Comparison of ENCODE assay signal across 1 cellular context in genomic region chrX:283115-283845, GRCh38.
TF ChIP-seq lines count a peak whose summit lies in the region.

No MANE protein-coding gene starts in this region.

TF ChIP-seq in K562, 482 proteins besides CTCF, POLR2A, EP300 and RAD21 (continued from another document):
- TF ChIP-seq, protein P1, sequence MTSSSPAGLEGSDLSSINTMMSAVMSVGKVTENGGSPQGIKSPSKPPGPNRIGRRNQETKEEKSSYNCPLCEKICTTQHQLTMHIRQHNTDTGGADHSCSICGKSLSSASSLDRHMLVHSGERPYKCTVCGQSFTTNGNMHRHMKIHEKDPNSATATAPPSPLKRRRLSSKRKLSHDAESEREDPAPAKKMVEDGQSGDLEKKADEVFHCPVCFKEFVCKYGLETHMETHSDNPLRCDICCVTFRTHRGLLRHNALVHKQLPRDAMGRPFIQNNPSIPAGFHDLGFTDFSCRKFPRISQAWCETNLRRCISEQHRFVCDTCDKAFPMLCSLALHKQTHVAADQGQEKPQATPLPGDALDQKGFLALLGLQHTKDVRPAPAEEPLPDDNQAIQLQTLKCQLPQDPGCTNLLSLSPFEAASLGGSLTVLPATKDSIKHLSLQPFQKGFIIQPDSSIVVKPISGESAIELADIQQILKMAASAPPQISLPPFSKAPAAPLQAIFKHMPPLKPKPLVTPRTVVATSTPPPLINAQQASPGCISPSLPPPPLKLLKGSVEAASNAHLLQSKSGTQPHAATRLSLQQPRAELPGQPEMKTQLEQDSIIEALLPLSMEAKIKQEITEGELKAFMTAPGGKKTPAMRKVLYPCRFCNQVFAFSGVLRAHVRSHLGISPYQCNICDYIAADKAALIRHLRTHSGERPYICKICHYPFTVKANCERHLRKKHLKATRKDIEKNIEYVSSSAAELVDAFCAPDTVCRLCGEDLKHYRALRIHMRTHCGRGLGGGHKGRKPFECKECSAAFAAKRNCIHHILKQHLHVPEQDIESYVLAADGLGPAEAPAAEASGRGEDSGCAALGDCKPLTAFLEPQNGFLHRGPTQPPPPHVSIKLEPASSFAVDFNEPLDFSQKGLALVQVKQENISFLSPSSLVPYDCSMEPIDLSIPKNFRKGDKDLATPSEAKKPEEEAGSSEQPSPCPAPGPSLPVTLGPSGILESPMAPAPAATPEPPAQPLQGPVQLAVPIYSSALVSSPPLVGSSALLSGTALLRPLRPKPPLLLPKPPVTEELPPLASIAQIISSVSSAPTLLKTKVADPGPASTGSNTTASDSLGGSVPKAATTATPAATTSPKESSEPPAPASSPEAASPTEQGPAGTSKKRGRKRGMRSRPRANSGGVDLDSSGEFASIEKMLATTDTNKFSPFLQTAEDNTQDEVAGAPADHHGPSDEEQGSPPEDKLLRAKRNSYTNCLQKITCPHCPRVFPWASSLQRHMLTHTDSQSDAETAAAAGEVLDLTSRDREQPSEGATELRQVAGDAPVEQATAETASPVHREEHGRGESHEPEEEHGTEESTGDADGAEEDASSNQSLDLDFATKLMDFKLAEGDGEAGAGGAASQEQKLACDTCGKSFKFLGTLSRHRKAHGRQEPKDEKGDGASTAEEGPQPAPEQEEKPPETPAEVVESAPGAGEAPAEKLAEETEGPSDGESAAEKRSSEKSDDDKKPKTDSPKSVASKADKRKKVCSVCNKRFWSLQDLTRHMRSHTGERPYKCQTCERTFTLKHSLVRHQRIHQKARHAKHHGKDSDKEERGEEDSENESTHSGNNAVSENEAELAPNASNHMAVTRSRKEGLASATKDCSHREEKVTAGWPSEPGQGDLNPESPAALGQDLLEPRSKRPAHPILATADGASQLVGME (CRISPR knock-in tag; IDR thresholded peaks at IDR 0.05), result no peak
- TF ChIP-seq SRSF9 (IDR thresholded peaks at IDR 0.05; ENCODE audit: borderline replicate concordance, low read depth, low read length) (no peak), MCM7 (IDR thresholded peaks at IDR 0.05) (no peak), XRCC3 (IDR thresholded peaks at IDR 0.05) (no peak), VEZF1 (CRISPR knock-in tag; IDR thresholded peaks at IDR 0.05) (peak; percentile 42; the same call in 1 of the 2 replicates), JUND (IDR thresholded peaks at IDR 0.05; ENCODE audit: borderline replicate concordance, low read depth, low read length) (peak; percentile 50), JUND (tag; IDR thresholded peaks at IDR 0.05; ENCODE audit: borderline replicate concordance, low read depth, low read length) (no peak; the same call in 2 of the 3 replicates), EWSR1 (IDR thresholded peaks at IDR 0.05; ENCODE audit: borderline replicate concordance, low read depth, partially characterized antibody) (no peak)
- TF ChIP-seq, protein P2, sequence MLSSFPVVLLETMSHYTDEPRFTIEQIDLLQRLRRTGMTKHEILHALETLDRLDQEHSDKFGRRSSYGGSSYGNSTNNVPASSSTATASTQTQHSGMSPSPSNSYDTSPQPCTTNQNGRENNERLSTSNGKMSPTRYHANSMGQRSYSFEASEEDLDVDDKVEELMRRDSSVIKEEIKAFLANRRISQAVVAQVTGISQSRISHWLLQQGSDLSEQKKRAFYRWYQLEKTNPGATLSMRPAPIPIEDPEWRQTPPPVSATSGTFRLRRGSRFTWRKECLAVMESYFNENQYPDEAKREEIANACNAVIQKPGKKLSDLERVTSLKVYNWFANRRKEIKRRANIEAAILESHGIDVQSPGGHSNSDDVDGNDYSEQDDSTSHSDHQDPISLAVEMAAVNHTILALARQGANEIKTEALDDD (IDR thresholded peaks at IDR 0.05), result no peak
- TF ChIP-seq, protein P3, sequence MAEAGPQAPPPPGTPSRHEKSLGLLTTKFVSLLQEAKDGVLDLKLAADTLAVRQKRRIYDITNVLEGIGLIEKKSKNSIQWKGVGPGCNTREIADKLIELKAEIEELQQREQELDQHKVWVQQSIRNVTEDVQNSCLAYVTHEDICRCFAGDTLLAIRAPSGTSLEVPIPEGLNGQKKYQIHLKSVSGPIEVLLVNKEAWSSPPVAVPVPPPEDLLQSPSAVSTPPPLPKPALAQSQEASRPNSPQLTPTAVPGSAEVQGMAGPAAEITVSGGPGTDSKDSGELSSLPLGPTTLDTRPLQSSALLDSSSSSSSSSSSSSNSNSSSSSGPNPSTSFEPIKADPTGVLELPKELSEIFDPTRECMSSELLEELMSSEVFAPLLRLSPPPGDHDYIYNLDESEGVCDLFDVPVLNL (CRISPR knock-in tag; IDR thresholded peaks at IDR 0.05; ENCODE audit: low read depth), result peak; percentile 90
- TF ChIP-seq, protein P4, sequence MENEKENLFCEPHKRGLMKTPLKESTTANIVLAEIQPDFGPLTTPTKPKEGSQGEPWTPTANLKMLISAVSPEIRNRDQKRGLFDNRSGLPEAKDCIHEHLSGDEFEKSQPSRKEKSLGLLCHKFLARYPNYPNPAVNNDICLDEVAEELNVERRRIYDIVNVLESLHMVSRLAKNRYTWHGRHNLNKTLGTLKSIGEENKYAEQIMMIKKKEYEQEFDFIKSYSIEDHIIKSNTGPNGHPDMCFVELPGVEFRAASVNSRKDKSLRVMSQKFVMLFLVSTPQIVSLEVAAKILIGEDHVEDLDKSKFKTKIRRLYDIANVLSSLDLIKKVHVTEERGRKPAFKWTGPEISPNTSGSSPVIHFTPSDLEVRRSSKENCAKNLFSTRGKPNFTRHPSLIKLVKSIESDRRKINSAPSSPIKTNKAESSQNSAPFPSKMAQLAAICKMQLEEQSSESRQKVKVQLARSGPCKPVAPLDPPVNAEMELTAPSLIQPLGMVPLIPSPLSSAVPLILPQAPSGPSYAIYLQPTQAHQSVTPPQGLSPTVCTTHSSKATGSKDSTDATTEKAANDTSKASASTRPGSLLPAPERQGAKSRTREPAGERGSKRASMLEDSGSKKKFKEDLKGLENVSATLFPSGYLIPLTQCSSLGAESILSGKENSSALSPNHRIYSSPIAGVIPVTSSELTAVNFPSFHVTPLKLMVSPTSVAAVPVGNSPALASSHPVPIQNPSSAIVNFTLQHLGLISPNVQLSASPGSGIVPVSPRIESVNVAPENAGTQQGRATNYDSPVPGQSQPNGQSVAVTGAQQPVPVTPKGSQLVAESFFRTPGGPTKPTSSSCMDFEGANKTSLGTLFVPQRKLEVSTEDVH (IDR thresholded peaks at IDR 0.05; ENCODE audit: low read depth, partially characterized antibody), result peak; percentile 94
